Comparison of ENCODE assay signal across 24 cellular contexts in the genomic region with DNA sequence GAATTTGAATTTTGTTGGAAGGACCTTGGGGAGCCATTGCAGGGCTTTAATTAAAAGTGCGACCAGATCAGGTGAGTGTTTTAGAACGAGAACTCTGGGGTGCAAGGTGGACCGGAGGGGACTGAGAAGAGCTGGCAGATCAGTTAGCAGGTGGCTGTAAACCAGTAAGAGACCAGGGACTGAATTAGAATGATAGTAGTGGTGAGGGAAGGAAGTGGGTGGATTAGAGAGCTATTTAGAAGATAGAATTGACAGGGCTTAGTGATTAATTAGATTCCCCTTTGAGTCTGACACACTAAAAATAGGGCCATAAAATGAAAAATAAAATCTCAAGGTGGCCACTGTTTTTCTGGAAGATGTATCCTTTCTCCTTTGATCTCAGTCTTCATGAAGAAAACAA. TPM values are rescaled to one million over a fixed set of nuclear protein-coding genes. Genes with fewer than 3 reads are reported as not detected.
DNase-seq lines count a peak whose midpoint lies in the region; ATAC-seq and TF ChIP-seq lines count a peak whose summit lies in the region.
"Had no signal": no experiment of that assay in that cellular context is flagged by ENCODE, and none has a peak within 500 bp of the region (broad histone marks: within the 10 kb centered on the region; RNA-seq: fewer than 3 reads in every experiment).

No MANE protein-coding gene starts in this region.

- no peaks in the 10 kb centered on the region for H3K27me3 Mint-ChIP-seq in glutamatergic neuron (ENCODE audit: unreplicated experiment)
- H3K27me3 Mint-ChIP-seq: activated CD4-positive, alpha-beta T cell treated with anti-CD3 and anti-CD28 coated beads, Interleukin-2, amount 10 ng/mL, durations not matched to agents 7 days and 5 days; activated CD8-positive, alpha-beta memory T cell treated with anti-CD3 and anti-CD28 coated beads, Interleukin-2, amount 10 ng/mL, durations not matched to agents 7 days and 5 days had no signal

- peak; percentile 71 for DNase-seq in NAMALWA (ENCODE audit: low spot score)
- DNase-seq in glutamatergic neuron: no peak
- no peak for DNase-seq in GM23248
- DNase-seq in ureter (ENCODE audit: low spot score): no peak
- DNase-seq: activated CD4-positive, alpha-beta T cell treated with anti-CD3 and anti-CD28 coated beads, Interleukin-2, amount 10 ng/mL, durations not matched to agents 7 days and 5 days; activated CD8-positive, alpha-beta memory T cell treated with anti-CD3 and anti-CD28 coated beads, Interleukin-2, amount 10 ng/mL, durations not matched to agents 7 days and 5 days; activated naive CD4-positive, alpha-beta T cell treated with Interleukin-2 at 50 U/mL for 16 hours; activated T-cell treated with anti-CD3 and anti-CD28 coated beads, Interleukin-2, amount 50 U/mL, for 72 hours; left ventricle myocardium superior; NCI-H2029 treated with DMSO at 0.1 percent for 48 hours; NCI-H226; nucleus accumbens; PC-3; SK-N-SH; stomach; thyroid gland had no signal

- no peaks in the 10 kb centered on the region for H3K79me2 ChIP-seq in GM23248 (ENCODE audit: insufficient read depth)

- H3K27me3 ChIP-seq in BLaER1 treated with 17β-estradiol and CSF1 and Interleukin-3, amounts not matched to agents 10 nM and 100 nM: no peaks in the 10 kb centered on the region
- H3K27me3 ChIP-seq in GM23248 (replicated peaks; ENCODE audit: insufficient read depth): no peaks in the 10 kb centered on the region
- H3K27me3 ChIP-seq: stomach, thyroid gland had no signal

- no peak for TF ChIP-seq CTCF in glutamatergic neuron (IDR thresholded peaks at IDR 0.05; ENCODE audit: partially characterized antibody, unreplicated experiment)

- ATAC-seq in HG02938 (IDR thresholded peaks at IDR 0.05; ENCODE audit: unreplicated experiment) (peak; percentile 60), HG03565 (IDR thresholded peaks at IDR 0.05; ENCODE audit: unreplicated experiment) (no peak), GM21786 (IDR thresholded peaks at IDR 0.05; ENCODE audit: unreplicated experiment) (no peak)
- ATAC-seq: activated CD8-positive, alpha-beta memory T cell treated with anti-CD3 and anti-CD28 coated beads, Interleukin-2, amount 10 ng/mL, durations not matched to agents 7 days and 5 days; activated T-cell treated with anti-CD3 and anti-CD28 coated beads, Interleukin-2, amount 50 U/mL, for 72 hours; GM23338; HepG2; left ventricle myocardium superior; PC-3 had no signal

- in situ Hi-C loops in GM23248 (cut with MboI): no loop called here

- no peak overlapping the region for H3K4me3 Mint-ChIP-seq in glutamatergic neuron (ENCODE audit: unreplicated experiment)
- H3K4me3 Mint-ChIP-seq: activated CD4-positive, alpha-beta T cell treated with anti-CD3 and anti-CD28 coated beads, Interleukin-2, amount 10 ng/mL, durations not matched to agents 7 days and 5 days; activated CD8-positive, alpha-beta memory T cell treated with anti-CD3 and anti-CD28 coated beads, Interleukin-2, amount 10 ng/mL, durations not matched to agents 7 days and 5 days; activated T-cell treated with anti-CD3 and anti-CD28 coated beads, Interleukin-2, amount 50 U/mL, for 72 hours; brain; GM23338 had no signal

- WGBS in GM23248 (ENCODE audit: low coverage in 1 of 2, low lambda C conversion rate in 2 of 2, missing lambda C conversion rate in 2 of 2), 2 experiments: 85 to 90% methylated on average over 3 of the region's 3 CpGs

- no peak overlapping the region for H3K27ac ChIP-seq in BLaER1 treated with 17β-estradiol and CSF1 and Interleukin-3, amounts not matched to agents 10 nM and 100 nM
- H3K27ac ChIP-seq in GM23248: no peak overlapping the region
- H3K27ac ChIP-seq: stomach, thyroid gland had no signal

- H2AFZ ChIP-seq in GM23248: no peak overlapping the region
- H2AFZ ChIP-seq: GM23338 had no signal

- peaks cover 0 to 12% (median 8%) of the 10 kb centered on the region in 10 experiments; a peak in 11 of 20 replicates for H3K4me1 ChIP-seq in BLaER1 treated with 17β-estradiol and CSF1 and Interleukin-3, amounts not matched to agents 10 nM and 100 nM
- H3K4me1 ChIP-seq in GM23248 (ENCODE audit: insufficient read depth): no peaks in the 10 kb centered on the region
- H3K4me1 ChIP-seq: stomach, thyroid gland had no signal

- H3K27ac Mint-ChIP-seq in glutamatergic neuron (ENCODE audit: unreplicated experiment): peak overlapping the region; percentile 36
- H3K27ac Mint-ChIP-seq: activated CD4-positive, alpha-beta T cell treated with anti-CD3 and anti-CD28 coated beads, Interleukin-2, amount 10 ng/mL, durations not matched to agents 7 days and 5 days; activated CD8-positive, alpha-beta memory T cell treated with anti-CD3 and anti-CD28 coated beads, Interleukin-2, amount 10 ng/mL, durations not matched to agents 7 days and 5 days; brain; GM23338 had no signal

- no peak overlapping the region for H3K4me3 ChIP-seq in BLaER1 treated with 17β-estradiol and CSF1 and Interleukin-3, amounts not matched to agents 10 nM and 100 nM
- H3K4me3 ChIP-seq in GM23248: no peak overlapping the region
- H3K4me3 ChIP-seq: GM23338, stomach, thyroid gland had no signal

- H3K4me1 Mint-ChIP-seq in glutamatergic neuron (ENCODE audit: low read depth, unreplicated experiment): no peaks in the 10 kb centered on the region
- H3K4me1 Mint-ChIP-seq: brain, GM23338 had no signal

- H3K9me3 ChIP-seq in BLaER1 treated with 17β-estradiol and CSF1 and Interleukin-3, amounts not matched to agents 10 nM and 100 nM (replicated peaks in 1 of 11): peaks cover 5 to 29% (median 19%) of the 10 kb centered on the region in 11 experiments; a peak in 16 of 22 replicates
- H3K9me3 ChIP-seq in GM23248 (ENCODE audit: low read depth): no peaks in the 10 kb centered on the region
- H3K9me3 ChIP-seq: SK-N-SH, stomach, thyroid gland had no signal

- H3K9me2 ChIP-seq in GM23248 (ENCODE audit: insufficient read depth): no peaks in the 10 kb centered on the region
- H3K9me2 ChIP-seq: SK-N-SH had no signal

- H4K20me1 ChIP-seq in BLaER1 treated with 17β-estradiol and CSF1 and Interleukin-3, amounts not matched to agents 10 nM and 100 nM: no peaks in the 10 kb centered on the region
- H4K20me1 ChIP-seq in GM23248 (ENCODE audit: insufficient read depth): no peaks in the 10 kb centered on the region

- no peak overlapping the region for H3K9ac ChIP-seq in BLaER1 treated with 17β-estradiol and CSF1 and Interleukin-3, amounts not matched to agents 10 nM and 100 nM
- H3K9ac ChIP-seq in GM23248: no peak overlapping the region
- H3K9ac ChIP-seq: SK-N-SH had no signal

- peaks cover 2% of the 10 kb centered on the region for H3K9me3 Mint-ChIP-seq in glutamatergic neuron (ENCODE audit: unreplicated experiment)
- H3K9me3 Mint-ChIP-seq: GM23338 had no signal

- H3K4me2 ChIP-seq in BLaER1 treated with 17β-estradiol and CSF1 and Interleukin-3, amounts not matched to agents 10 nM and 100 nM: peak overlapping the region in 6 of 11 experiments; percentile 5 to 36 (median 31); a peak in 9 of 22 replicates
- H3K4me2 ChIP-seq in GM23248 (ENCODE audit: unreplicated experiment): no peak overlapping the region
- H3K4me2 ChIP-seq: GM23338, SK-N-SH had no signal

- peaks cover 0 to 49% (median 0%) of the 10 kb centered on the region in 11 experiments; a peak in 7 of 22 replicates for H3K36me3 ChIP-seq in BLaER1 treated with 17β-estradiol and CSF1 and Interleukin-3, amounts not matched to agents 10 nM and 100 nM
- H3K36me3 ChIP-seq in GM23248 (ENCODE audit: low read depth): no peaks in the 10 kb centered on the region
- H3K36me3 ChIP-seq: stomach, thyroid gland had no signal

- H3K36me3 Mint-ChIP-seq in glutamatergic neuron (ENCODE audit: unreplicated experiment): peaks cover 12% of the 10 kb centered on the region

- H3F3A ChIP-seq in GM23248 (ENCODE audit: insufficient read depth): no peaks in the 10 kb centered on the region

RNA-seq across cellular contexts. Expression of a gene that starts 44.8 kb away (rescaled TPM):
- 4.9 TPM for total RNA-seq in glutamatergic neuron (ENCODE audit: unreplicated experiment)
- total RNA-seq in GM23248 (2014; rRNA removed; shearing (Covaris generic)): 1.9 and 2.1 TPM in 2 replicates
- 0.70 and 0.78 TPM in 2 replicates for polyA plus RNA-seq in GM23248 (2016; fragmentation: Nextera tagmentation; extraction: Ambion mirVana)
- total RNA-seq in ureter: 10.3 TPM
- polyA plus RNA-seq: endothelial cell of umbilical vein had no signal
